9 cellular contexts compared by ENCODE assay signal in genomic region chr11:75174781-75175370, GRCh38. TPM values are rescaled to one million over a fixed set of nuclear protein-coding genes. Genes with fewer than 3 reads are reported as not detected.
A peak's percentile ranks its signal among the peaks of the same experiment; 100 is the strongest.
DNase-seq lines count a peak whose midpoint lies in the region; ATAC-seq and TF ChIP-seq lines count a peak whose summit lies in the region.
"Had no signal": no experiment of that assay in that cellular context is flagged by ENCODE, and none has a peak within 500 bp of the region (broad histone marks: within the 10 kb centered on the region; RNA-seq: fewer than 3 reads in every experiment).

No MANE protein-coding gene starts in this region.

- peak overlapping the region; percentile 86 for H3K4me3 Mint-ChIP-seq in T-helper 17 cell

- no peaks in the 10 kb centered on the region for H3K27me3 ChIP-seq in cardiac muscle cell
- no peaks in the 10 kb centered on the region for H3K27me3 ChIP-seq in skeletal muscle tissue (ENCODE audit: control insufficient read depth in 3 of 3, insufficient read depth in 3 of 3, low read length in 3 of 3)

- H3K36me3 Mint-ChIP-seq in T-helper 17 cell (ENCODE audit: low read depth), result no peaks in the 10 kb centered on the region

- H3K36me3 ChIP-seq in cardiac muscle cell (no peaks in the 10 kb centered on the region), skeletal muscle tissue (ENCODE audit: control insufficient read depth in 3 of 3, insufficient read depth in 3 of 3, low read length in 3 of 3) (peaks cover 0 to 7% (median 0%) of the 10 kb centered on the region in 3 donors)

- TF ChIP-seq CTCF in cardiac muscle cell (IDR thresholded peaks at IDR 0.05; ENCODE audit: low read depth, low read length), result no peak

- H3K27me3 Mint-ChIP-seq in T-helper 17 cell, result peaks cover 5% of the 10 kb centered on the region

- H3K27ac ChIP-seq in cardiac muscle cell, result peak overlapping the region; percentile 60
- peak overlapping the region; percentile 56 for H3K27ac ChIP-seq in skeletal muscle tissue (ENCODE audit: low read depth, low read length)

- H3K27ac Mint-ChIP-seq in T-helper 17 cell, result peak overlapping the region; percentile 79

- peak; percentile 24 for DNase-seq in SKM-1 treated with dmso at 0.1 percent for 144 hours (lab: John Stamatoyannopoulos, UW; ENCODE audit: unreplicated experiment)
- no peak for DNase-seq in SKM-1 (lab: John Stamatoyannopoulos, UW; ENCODE audit: unreplicated experiment)
- DNase-seq in T-helper 17 cell, result no peak
- peak in 1 of 2 donors; percentile 40 for DNase-seq in cardiac muscle cell (ENCODE audit: low read depth in 1 of 2, low spot score in 1 of 2)
- DNase-seq in kidney glomerular epithelial cell (lab: John Stamatoyannopoulos, UW), result no peak
- no peak for DNase-seq in erythroblast (lab: John Stamatoyannopoulos, UW)
- no peak for DNase-seq in COLO668 (lab: John Stamatoyannopoulos, UW; ENCODE audit: unreplicated experiment)

- no peak for TF ChIP-seq POLR2A in erythroblast (IDR thresholded peaks at IDR 0.05; ENCODE audit: low read length)

- H3K4me1 ChIP-seq in cardiac muscle cell (ENCODE audit: low read depth) (peaks cover 9% of the 10 kb centered on the region), skeletal muscle tissue (ENCODE audit: control insufficient read depth in 3 of 3, insufficient read depth in 3 of 3, low read length in 3 of 3) (peaks cover 0 to 4% (median 0%) of the 10 kb centered on the region in 3 donors)

- peaks cover 17% of the 10 kb centered on the region for H3K4me1 Mint-ChIP-seq in T-helper 17 cell

- no peak overlapping the region for H3K9ac ChIP-seq in skeletal muscle tissue (ENCODE audit: low read depth in 1 of 3, low read length in 3 of 3)

- no peaks in the 10 kb centered on the region for H3K9me3 ChIP-seq in T-helper 17 cell (ENCODE audit: control insufficient read depth, low read length, poor library complexity, severe bottlenecking)
- H3K9me3 ChIP-seq in cardiac muscle cell (ENCODE audit: low read depth), result no peaks in the 10 kb centered on the region
- H3K9me3 ChIP-seq in skeletal muscle tissue (ENCODE audit: control insufficient read depth in 3 of 3, low read length in 3 of 3), result no peaks in the 10 kb centered on the region

- H3K4me3 ChIP-seq in cardiac muscle cell (no peak overlapping the region), skeletal muscle tissue (ENCODE audit: low read length in 3 of 3) (no peak overlapping the region)

- peak; percentile 54 for ATAC-seq in T-helper 17 cell

RNA-seq across cellular contexts. Expression of gene SLCO2B1, which starts 24.0 kb away (rescaled TPM):
- total RNA-seq in T-helper 17 cell (not detected), cardiac muscle cell (not detected in 2 replicates), skeletal muscle tissue (9.4 TPM)
- polyA plus RNA-seq in cardiac muscle cell, result 0.07 TPM in 1 of 2 replicates, not detected in the other
- polyA plus RNA-seq: AG04450 had no signal

Comparison
In these comparisons a context has a peak if more than half of its experiments do, and no peak if none do; other contexts are left out.
1. RNA of gene SLCO2B1, which starts 24.0 kb away (total RNA-seq): 9.4 TPM in skeletal muscle tissue (single experiment); not detected in T-helper 17 cell and not detected in cardiac muscle cell; every median in the first group is over 10 times any median in the second.